8 cellular contexts compared by ENCODE assay signal in genomic region chr7:106660862-106661720, GRCh38. TPM values are rescaled to one million over a fixed set of nuclear protein-coding genes. Genes with fewer than 3 reads are reported as not detected.
DNase-seq lines count a peak whose midpoint lies in the region; ATAC-seq and TF ChIP-seq lines count a peak whose summit lies in the region.

TSS of gene CCDC71L (minus strand) at chr7:106661158. CDS start at chr7:106660896, 262 bp downstream.

- no peak for TF ChIP-seq RAD21 in SK-N-SH (IDR thresholded peaks at IDR 0.05; ENCODE audit: low read length)

- H3K4me3 ChIP-seq in HFF-Myc (replicated peaks; ENCODE audit: low read depth, low read length), result peak within 1 kb of the TSS; percentile 66
- H3K4me3 ChIP-seq in NB4 (ENCODE audit: low read depth, low read length), result peak within 1 kb of the TSS; percentile 74
- peak within 1 kb of the TSS; percentile 71 to 100 for H3K4me3 ChIP-seq in SK-N-SH (ENCODE audit: low read depth in 2 of 2, low read length in 1 of 2)
- peak within 1 kb of the TSS; percentile 92 for H3K4me3 ChIP-seq in osteoblast (ENCODE audit: insufficient read depth, low read length)
- peak within 1 kb of the TSS; percentile 89 for H3K4me3 ChIP-seq in thoracic aorta

- TF ChIP-seq CTCF in HFF-Myc (IDR thresholded peaks at IDR 0.05; ENCODE audit: low read depth, low read length, missing control alignments) (no peak), NB4 (IDR thresholded peaks at IDR 0.05; ENCODE audit: low read depth, low read length) (no peak), SK-N-SH (IDR thresholded peaks at IDR 0.05) (no peak), osteoblast (IDR thresholded peaks at IDR 0.05; ENCODE audit: extremely low read depth, low read depth, low read length) (no peak), thoracic aorta (IDR thresholded peaks at IDR 0.05) (no peak)

- peaks cover 38% of the 10 kb centered on the region for H3K79me2 ChIP-seq in SK-N-SH (ENCODE audit: insufficient read depth)
- H3K79me2 ChIP-seq in osteoblast (ENCODE audit: insufficient read depth, low read length), result peaks cover 22% of the 10 kb centered on the region

- POLR2A ChIA-PET in SK-N-SH (lab: Yijun Ruan, JAX), result interaction anchor here (0.9 kb wide), 1 partner anchor 92 kb away, joined by 4 read pairs; no protein-coding TSS in a partner anchor

- TF ChIP-seq POLR2A in NB4 (IDR thresholded peaks at IDR 0.05; ENCODE audit: extremely low read depth, insufficient read length), result peak; percentile 34

- H3F3A ChIP-seq in SK-N-SH (replicated peaks; ENCODE audit: insufficient read depth), result peaks cover 40% of the 10 kb centered on the region

- H3K27ac ChIP-seq in SK-N-SH (ENCODE audit: low read depth in 2 of 2, low read length in 1 of 2) (peak within 1 kb of the TSS; percentile 86 to 98), osteoblast (ENCODE audit: low read depth, low read length) (peak within 1 kb of the TSS; percentile 86), thoracic aorta (peak within 1 kb of the TSS; percentile 88 to 96)

- DNase-seq in GM03348 (ENCODE audit: low spot score) (peak; percentile 97), HFF-Myc (ENCODE audit: extremely low read depth, low read depth) (peak; percentile 78), NB4 (ENCODE audit: low read depth) (peak; percentile 94), SK-N-SH (peak; percentile 96), glomerular endothelial cell (ENCODE audit: extremely low read depth, low read depth, low spot score) (no peak), osteoblast (ENCODE audit: insufficient read length, low spot score, missing footprints) (peak; percentile 99), thoracic aorta (ENCODE audit: low spot score) (peak; percentile 92)
- DNase-seq in activated naive CD4-positive, alpha-beta T cell treated with anti-CD3 and anti-CD28 coated beads, Interleukin-2, amount 50 U/mL, for 16 hours, result peak; percentile 94

- H3K36me3 ChIP-seq in SK-N-SH (replicated peaks in 1 of 2; ENCODE audit: control insufficient read depth in 1 of 2, insufficient read depth in 2 of 2, low read length in 1 of 2), result peaks cover 18 to 30% of the 10 kb centered on the region in 2 experiments
- no peaks in the 10 kb centered on the region for H3K36me3 ChIP-seq in osteoblast (ENCODE audit: insufficient read depth, low read length)
- no peaks in the 10 kb centered on the region for H3K36me3 ChIP-seq in thoracic aorta

- H3K4me2 ChIP-seq in SK-N-SH (peak within 1 kb of the TSS; percentile 86), osteoblast (ENCODE audit: insufficient read depth, low read length) (peak within 1 kb of the TSS; percentile 91)

- 8% methylated on average over 25 of the region's 51 CpGs for WGBS in SK-N-SH (ENCODE audit: low lambda C conversion rate)

- peaks cover 9% of the 10 kb centered on the region; the same call in 1 of the 2 replicates for H4K20me1 ChIP-seq in SK-N-SH (ENCODE audit: insufficient read depth)
- H4K20me1 ChIP-seq in osteoblast (ENCODE audit: insufficient read depth, low read length), result peaks cover 8% of the 10 kb centered on the region

- peak; percentile 91 for ATAC-seq in thoracic aorta (ENCODE audit: insufficient number of reproducible peaks, low FRiP score, low read depth)

- H3K9me3 ChIP-seq in SK-N-SH (peaks cover 11% of the 10 kb centered on the region; the same call in 1 of the 2 replicates), osteoblast (ENCODE audit: low read depth, low read length) (no peaks in the 10 kb centered on the region), thoracic aorta (no peaks in the 10 kb centered on the region)

- peaks cover 9 to 20% of the 10 kb centered on the region in 2 experiments; a peak in 3 of 4 replicates for H3K4me1 ChIP-seq in SK-N-SH (ENCODE audit: control insufficient read depth in 1 of 2, insufficient read depth in 2 of 2, low read depth in 1 of 2, low read length in 1 of 2)
- H3K4me1 ChIP-seq in osteoblast (ENCODE audit: insufficient read depth, low read length), result peaks cover 21% of the 10 kb centered on the region
- peaks cover 22 to 34% of the 10 kb centered on the region in 2 donors for H3K4me1 ChIP-seq in thoracic aorta (ENCODE audit: control insufficient read depth in 1 of 2, low read depth in 2 of 2)

- CTCF ChIA-PET in SK-N-SH (lab: Yijun Ruan, JAX), result interaction anchor here (0.6 to 5.2 kb wide), 42 partner anchors 9 to 507 kb away, joined by 3 to 54 read pairs (median 5); partner anchors contain the start of gene NAMPT

- H2AFZ ChIP-seq in SK-N-SH (ENCODE audit: low read depth) (peak within 1 kb of the TSS; percentile 38; the same call in 1 of the 2 replicates), osteoblast (ENCODE audit: low read length) (peak within 1 kb of the TSS; percentile 92)

- TF ChIP-seq EP300 in SK-N-SH (IDR thresholded peaks at IDR 0.05; ENCODE audit: borderline replicate concordance in 1 of 2, low read depth in 1 of 2, low read length in 1 of 2), result peak; percentile 28 to 38; a peak in 2 of 4 replicates

- H3K27me3 ChIP-seq in SK-N-SH (ENCODE audit: insufficient read depth), result no peaks in the 10 kb centered on the region
- no peaks in the 10 kb centered on the region for H3K27me3 ChIP-seq in osteoblast (ENCODE audit: insufficient read depth, low read length)
- no peaks in the 10 kb centered on the region for H3K27me3 ChIP-seq in thoracic aorta (replicated peaks; ENCODE audit: insufficient read depth)

- H3K9ac ChIP-seq in SK-N-SH, result peak within 1 kb of the TSS; percentile 89

- H3K9me2 ChIP-seq in SK-N-SH, result no peaks in the 10 kb centered on the region

TF ChIP-seq in SK-N-SH, 30 proteins besides CTCF, POLR2A, EP300 and RAD21 (continues in another document):
- no peak for TF ChIP-seq RCOR1 (IDR thresholded peaks at IDR 0.05; ENCODE audit: low read length)
- TF ChIP-seq MXI1 (IDR thresholded peaks at IDR 0.05; ENCODE audit: low read depth, low read length), result peak; percentile 69
- TF ChIP-seq POLR2AphosphoS5 (IDR thresholded peaks at IDR 0.05; ENCODE audit: low read depth, low read length), result peak; percentile 75; the same call in 1 of the 2 replicates
- no peak for TF ChIP-seq MEF2A (IDR thresholded peaks at IDR 0.05; ENCODE audit: borderline replicate concordance, low read depth)
- peak; percentile 59; the same call in 1 of the 2 replicates for TF ChIP-seq REST (IDR thresholded peaks at IDR 0.05; ENCODE audit: low read depth, low read length)
- TF ChIP-seq RFX5 (IDR thresholded peaks at IDR 0.05; ENCODE audit: low read length), result peak; percentile 71
- peak; percentile 86 for TF ChIP-seq CHD2 (IDR thresholded peaks at IDR 0.05; ENCODE audit: low read length, partially characterized antibody)
- no peak for TF ChIP-seq GABPA (IDR thresholded peaks at IDR 0.05; ENCODE audit: low read depth)
- no peak; the same call in 1 of the 2 replicates for TF ChIP-seq JUND (IDR thresholded peaks at IDR 0.05)
- no peak for TF ChIP-seq USF2 (IDR thresholded peaks at IDR 0.05; ENCODE audit: borderline replicate concordance, low read depth, low read length)
- no peak for TF ChIP-seq FOXJ3 (CRISPR knock-in tag; IDR thresholded peaks at IDR 0.05)
- TF ChIP-seq IRF3 (IDR thresholded peaks at IDR 0.05; ENCODE audit: low read depth, low read length), result no peak
- peak; percentile 26; the same call in 1 of the 2 replicates for TF ChIP-seq MAX (IDR thresholded peaks at IDR 0.05; ENCODE audit: low read depth)

RNA-seq across cellular contexts. Expression of gene CCDC71L, which starts in this region (rescaled TPM):
- 25.8 and 30.0 TPM in 2 replicates for polyA plus RNA-seq in SK-N-SH (2012; rRNA removed)
- polyA plus RNA-seq in SK-N-SH (2012; cell fraction: cytosol; rRNA removed), result 27.8 and 31.4 TPM in 2 replicates
- 20.5 and 20.6 TPM in 2 replicates for polyA plus RNA-seq in SK-N-SH (2012; cell fraction: nucleus; rRNA removed)
- total RNA-seq in glomerular endothelial cell, result 31.4 and 52.4 TPM in 2 replicates
- total RNA-seq in osteoblast, result 29.3 and 31.5 TPM in 2 replicates
- total RNA-seq in thoracic aorta, result 100 to 1,000 TPM in 1 of 2 donors, 10 to 100 TPM in 1; 57.9 to 101 TPM
